In genomic region chr5:139577689-139578347, GRCh38 we compare ENCODE assay signal across 12 cellular contexts. TPM values are rescaled to one million over a fixed set of nuclear protein-coding genes. Genes with fewer than 3 reads are reported as not detected.
DNase-seq lines count a peak whose midpoint lies in the region; ATAC-seq, FAIRE-seq and TF ChIP-seq lines count a peak whose summit lies in the region.
"Had no signal": no experiment of that assay in that cellular context is flagged by ENCODE, and none has a peak within 500 bp of the region (broad histone marks: within the 10 kb centered on the region; RNA-seq: fewer than 3 reads in every experiment).

No MANE protein-coding gene starts in this region.

- no peaks in the 10 kb centered on the region for H3K9me3 Mint-ChIP-seq in activated T-cell treated with anti-CD3 and anti-CD28 coated beads, Interleukin-2, amount 50 U/mL, for 24 hours
- H3K9me3 Mint-ChIP-seq: type B pancreatic cell had no signal

- H3K36me3 Mint-ChIP-seq in activated T-cell treated with anti-CD3 and anti-CD28 coated beads, Interleukin-2, amount 50 U/mL, for 24 hours (ENCODE audit: low read depth): peaks cover 56% of the 10 kb centered on the region

- no peak for FAIRE-seq in HTR-8/SVneo (lab: Jason Lieb, UNC)

- no peak for TF ChIP-seq CTCF in spleen (IDR thresholded peaks at IDR 0.05 in 8 of 11, conservative IDR thresholded peaks at IDR 0.05 in 3 of 11)

- H3K27me3 Mint-ChIP-seq in activated T-cell treated with anti-CD3 and anti-CD28 coated beads, Interleukin-2, amount 50 U/mL, for 24 hours: no peaks in the 10 kb centered on the region
- H3K27me3 Mint-ChIP-seq: type B pancreatic cell had no signal

- peaks cover 37 to 98% (median 81%) of the 10 kb centered on the region in 6 donors for H3K4me1 ChIP-seq in spleen

- H3K4me1 Mint-ChIP-seq in activated T-cell treated with anti-CD3 and anti-CD28 coated beads, Interleukin-2, amount 50 U/mL, for 24 hours (ENCODE audit: low read depth): peaks cover 72% of the 10 kb centered on the region

- no peak for ATAC-seq in HG02763 (IDR thresholded peaks at IDR 0.05; ENCODE audit: unreplicated experiment)
- ATAC-seq: right cardiac atrium had no signal

- no peak for DNase-seq in activated T-cell treated with anti-CD3 and anti-CD28 coated beads, Interleukin-2, amount 50 U/mL, for 24 hours
- no peak for DNase-seq in activated T-cell treated with anti-CD3 and anti-CD28 coated beads, Interleukin-2, amount 50 U/mL, for 1 hour
- DNase-seq in NCI-H69 (lab: John Stamatoyannopoulos, UW) (peak; percentile 64), dermis blood vessel endothelial cell (peak; percentile 51), spleen (no peak), HTR-8/SVneo (ENCODE audit: insufficient read length, low spot score) (no peak), NCI-H2196 treated with DMSO at 0.1 percent for 48 hours (lab: John Stamatoyannopoulos, UW; ENCODE audit: unreplicated experiment) (no peak)
- DNase-seq: mesendoderm, right cardiac atrium had no signal

- H3K27ac ChIP-seq in spleen: peak overlapping the region in 6 of 8 donors; percentile 9 to 67 (median 42)
- H3K27ac ChIP-seq: HL-60 had no signal

- H3K4me3 ChIP-seq in spleen: no peak overlapping the region

- no peak for TF ChIP-seq POLR2A in spleen (IDR thresholded peaks at IDR 0.05)

- peak overlapping the region; percentile 94 for H3K27ac Mint-ChIP-seq in activated T-cell treated with anti-CD3 and anti-CD28 coated beads, Interleukin-2, amount 50 U/mL, for 24 hours
- H3K27ac Mint-ChIP-seq: type B pancreatic cell had no signal

- no peaks in the 10 kb centered on the region for H3K9me3 ChIP-seq in spleen

- intact Hi-C loops in spleen (cut with DNase I; ENCODE audit: low total_unique reads): no loop called here

- peak overlapping the region; percentile 36 for H3K4me3 Mint-ChIP-seq in activated T-cell treated with anti-CD3 and anti-CD28 coated beads, Interleukin-2, amount 50 U/mL, for 24 hours
- H3K4me3 Mint-ChIP-seq: type B pancreatic cell had no signal

- 62 to 78% (median 72%) methylated on average over 5 of the region's 5 CpGs for WGBS in spleen, 5 donors

- H3K27me3 ChIP-seq in spleen (replicated peaks in 1 of 7): no peaks in the 10 kb centered on the region

- peaks cover 0 to 22% (median 3%) of the 10 kb centered on the region in 6 donors for H3K36me3 ChIP-seq in spleen

RNA-seq across cellular contexts. Expression of gene UBE2D2, which starts 16.7 kb away (rescaled TPM):
- total RNA-seq in dermis blood vessel endothelial cell (68.5 and 71.6 TPM in 2 replicates), spleen (100 to 1,000 TPM in 2 of 7 donors, 10 to 100 TPM in 5; 64.3 to 120 (median 94.3) TPM)
- 100 to 1,000 TPM; 101 to 132 (median 103) TPM for polyA plus RNA-seq in spleen

Comparison
In these comparisons a context has a peak if more than half of its experiments do, and no peak if none do; other contexts are left out.
1. DNase-seq: peak in NCI-H69 (single experiment) and dermis blood vessel endothelial cell (single experiment); none in activated T-cell treated with anti-CD3 and anti-CD28 coated beads, Interleukin-2, amount 50 U/mL, for 24 hours (single experiment), activated T-cell treated with anti-CD3 and anti-CD28 coated beads, Interleukin-2, amount 50 U/mL, for 1 hour (single experiment), spleen (single experiment), HTR-8/SVneo (single experiment) and NCI-H2196 treated with DMSO at 0.1 percent for 48 hours (single experiment).